8 cellular contexts compared by ENCODE assay signal in the genomic region with DNA sequence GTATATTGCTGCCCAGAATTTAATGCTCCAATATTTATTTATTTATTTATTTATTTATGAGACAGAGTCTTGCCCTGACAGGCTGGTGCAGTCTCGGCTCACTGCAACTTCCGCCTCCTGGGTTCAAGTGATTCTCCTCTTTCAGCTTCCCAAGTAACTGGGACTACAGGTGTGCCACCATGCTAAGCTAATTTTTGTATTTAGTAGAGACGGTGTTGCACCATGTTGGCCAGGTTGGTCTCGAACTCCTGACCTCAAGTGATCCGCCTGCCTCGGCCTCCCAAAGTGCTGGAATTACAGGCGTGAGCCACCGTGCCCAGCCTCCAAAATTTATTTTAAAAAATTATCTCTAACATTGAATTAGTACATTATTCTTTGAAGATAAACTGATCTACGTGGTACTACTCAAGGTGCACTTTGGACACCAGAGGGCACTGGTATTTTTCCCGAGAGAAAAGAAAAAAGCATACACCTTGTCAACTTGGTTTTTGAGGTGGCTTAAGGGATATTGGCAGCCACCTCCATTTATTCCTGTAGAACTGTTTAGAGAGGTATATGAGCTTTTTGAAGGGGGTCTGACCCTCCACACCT. TPM values are rescaled to one million over a fixed set of nuclear protein-coding genes. Genes with fewer than 3 reads are reported as not detected.
DNase-seq lines count a peak whose midpoint lies in the region; ATAC-seq, FAIRE-seq and TF ChIP-seq lines count a peak whose summit lies in the region.

No MANE protein-coding gene starts in this region.

- H3K4me1 Mint-ChIP-seq in activated naive CD8-positive, alpha-beta T cell treated with anti-CD3 and anti-CD28 coated beads, Interleukin-2, amount 50 U/mL, for 24 hours, result peaks cover 25% of the 10 kb centered on the region
- peaks cover 29 to 40% (median 34%) of the 10 kb centered on the region in 3 donors for H3K4me1 Mint-ChIP-seq in naive B cell

- peak; percentile 5 for DNase-seq in NCI-H1436 (lab: John Stamatoyannopoulos, UW)
- DNase-seq in NCI-H1436 treated with DMSO at 0.1 percent for 48 hours (lab: John Stamatoyannopoulos, UW), result no peak
- DNase-seq in H7, result peak; percentile 38
- DNase-seq in activated naive CD8-positive, alpha-beta T cell treated with anti-CD3 and anti-CD28 coated beads, Interleukin-2, amount 50 U/mL, for 24 hours, result no peak
- no peak for DNase-seq in naive B cell
- no peak for DNase-seq in GM19240 (ENCODE audit: insufficient read length, low spot score)
- DNase-seq in H54 (ENCODE audit: insufficient read length, low spot score), result no peak

- no peak for FAIRE-seq in H54 (lab: Jason Lieb, UNC)

- H3K4me3 ChIP-seq in H7 (ENCODE audit: insufficient read depth, low read depth, low read length), result no peak overlapping the region

- H3K4me3 Mint-ChIP-seq in activated naive CD8-positive, alpha-beta T cell treated with anti-CD3 and anti-CD28 coated beads, Interleukin-2, amount 50 U/mL, for 24 hours, result peak overlapping the region; percentile 97
- peak overlapping the region in 6 of 8 donors; percentile 95 to 100 (median 98) for H3K4me3 Mint-ChIP-seq in naive B cell

- TF ChIP-seq POLR2A in H54 (IDR thresholded peaks at IDR 0.05; ENCODE audit: low read depth, low read length), result no peak

- H3K36me3 ChIP-seq in H7 (replicated peaks; ENCODE audit: control insufficient read depth, insufficient read depth, low read length), result peaks cover 8% of the 10 kb centered on the region

- H3K9me3 Mint-ChIP-seq in activated naive CD8-positive, alpha-beta T cell treated with anti-CD3 and anti-CD28 coated beads, Interleukin-2, amount 50 U/mL, for 24 hours, result no peaks in the 10 kb centered on the region
- H3K9me3 Mint-ChIP-seq in naive B cell, result no peaks in the 10 kb centered on the region

- no peak for ATAC-seq in activated naive CD8-positive, alpha-beta T cell treated with anti-CD3 and anti-CD28 coated beads, Interleukin-2, amount 50 U/mL, for 24 hours
- no peak for ATAC-seq in naive B cell (ENCODE audit: low read depth in 2 of 2)
- ATAC-seq in HG03432 (IDR thresholded peaks at IDR 0.05; ENCODE audit: unreplicated experiment), result no peak

- no peaks in the 10 kb centered on the region for H3K27me3 ChIP-seq in H7 (ENCODE audit: control insufficient read depth, insufficient read depth, low read length)

- H3K27ac Mint-ChIP-seq in activated naive CD8-positive, alpha-beta T cell treated with anti-CD3 and anti-CD28 coated beads, Interleukin-2, amount 50 U/mL, for 24 hours, result no peak overlapping the region
- peak overlapping the region in 1 of 6 donors; percentile 27 for H3K27ac Mint-ChIP-seq in naive B cell

- H3K36me3 Mint-ChIP-seq in activated naive CD8-positive, alpha-beta T cell treated with anti-CD3 and anti-CD28 coated beads, Interleukin-2, amount 50 U/mL, for 24 hours (ENCODE audit: low read depth), result peaks cover 8% of the 10 kb centered on the region
- peaks cover 0 to 8% of the 10 kb centered on the region in 2 donors for H3K36me3 Mint-ChIP-seq in naive B cell

- no peaks in the 10 kb centered on the region for H3K27me3 Mint-ChIP-seq in activated naive CD8-positive, alpha-beta T cell treated with anti-CD3 and anti-CD28 coated beads, Interleukin-2, amount 50 U/mL, for 24 hours
- H3K27me3 Mint-ChIP-seq in naive B cell, result no peaks in the 10 kb centered on the region

RNA-seq across cellular contexts. Expression of gene IDH1, which starts 1.4 kb away (rescaled TPM):
- total RNA-seq in H7 (2014; rRNA removed; shearing (Covaris generic)), result 347 and 410 TPM in 2 replicates
- 10 to 100 TPM in 2 of 6 donors, 1 to 10 TPM in 4; 6.7 to 10.6 (median 8.7) TPM for polyA plus RNA-seq in naive B cell (ENCODE audit: low read depth in 6 of 6)

RNA-seq across cellular contexts. Expression of gene PIKFYVE, which starts 9.8 kb away (rescaled TPM):
- 27.8 and 38.8 TPM in 2 replicates for total RNA-seq in H7 (2014; rRNA removed; shearing (Covaris generic))
- polyA plus RNA-seq in naive B cell (ENCODE audit: low read depth in 6 of 6), result 10 to 100 TPM in 5 of 6 donors, 1 to 10 TPM in 1; 3.6 to 16.8 (median 13.9) TPM

Comparison
In these comparisons a context has a peak if more than half of its experiments do, and no peak if none do; other contexts are left out.
1. DNase-seq: peak in NCI-H1436 (single experiment) and H7 (single experiment); none in NCI-H1436 treated with DMSO at 0.1 percent for 48 hours (single experiment), activated naive CD8-positive, alpha-beta T cell treated with anti-CD3 and anti-CD28 coated beads, Interleukin-2, amount 50 U/mL, for 24 hours (single experiment), naive B cell (single experiment), GM19240 (single experiment) and H54 (single experiment).